In genomic region chr13:102968572-102969228, GRCh38 we compare ENCODE assay signal across 17 cellular contexts.
DNase-seq lines count a peak whose midpoint lies in the region; ATAC-seq and TF ChIP-seq lines count a peak whose summit lies in the region.
"Had no signal": no experiment of that assay in that cellular context is flagged by ENCODE, and none has a peak within 500 bp of the region (broad histone marks: within the 10 kb centered on the region; RNA-seq: fewer than 3 reads in every experiment).

No MANE protein-coding gene starts in this region.

- no peak overlapping the region for H3K27ac Mint-ChIP-seq in activated CD4-positive, alpha-beta T cell treated with anti-CD3 and anti-CD28 coated beads, Interleukin-2, amount 10 ng/mL, durations not matched to agents 24 days and 14 days
- H3K27ac Mint-ChIP-seq: activated T-helper 1 cell treated with anti-CD3 and anti-CD28 coated beads, Interleukin-12 subunit alpha, Interleukin-12 subunit beta, Interleukin-2, Interleukin-4 antibody, amounts not matched to agents 30 ng/mL and 10 ng/mL and 1 ng/mL, durations not matched to agents 14 hours and 24 hours and 36 hours; CD8-positive, alpha-beta memory T cell had no signal

- no peak for TF ChIP-seq POLR2A in adrenal gland (IDR thresholded peaks at IDR 0.05)

- H3K4me3 ChIP-seq in GM12865 (ENCODE audit: low read depth, low read length) (no peak overlapping the region), adrenal gland (no peak overlapping the region)
- H3K4me3 ChIP-seq: A549, uterus had no signal

- WGBS in adrenal gland, 4 donors: 86 to 92% (median 89%) methylated on average over 11 of the region's 11 CpGs

- DNase-seq in GM12865 (ENCODE audit: low read depth): peak; percentile 63
- peak; percentile 4 for DNase-seq in HuH-7.5 (ENCODE audit: low spot score)
- DNase-seq in cerebellum (ENCODE audit: low spot score): no peak
- DNase-seq in nucleus accumbens (lab: John Stamatoyannopoulos, UW): no peak
- no peak for DNase-seq in activated CD4-positive, alpha-beta T cell treated with anti-CD3 and anti-CD28 coated beads, Interleukin-2, amount 10 ng/mL, durations not matched to agents 24 days and 14 days
- no peak for DNase-seq in adrenal gland
- DNase-seq: activated CD4-positive, alpha-beta T cell treated with anti-CD3 and anti-CD28 coated beads, Interleukin-2, amount 50 U/mL, for 48 hours; CD8-positive, alpha-beta memory T cell; islet precursor cell; NCI-H2081; occipital lobe; stimulated activated naive CD4-positive, alpha-beta T cell treated with Interleukin-2 at 50 U/mL for 16 hours; uterus had no signal

- TF ChIP-seq CTCF in GM12865 (IDR thresholded peaks at IDR 0.05; ENCODE audit: insufficient read depth, low read depth, low read length, missing control alignments) (no peak), adrenal gland (IDR thresholded peaks at IDR 0.05) (no peak)

- H3K36me3 Mint-ChIP-seq in activated CD4-positive, alpha-beta T cell treated with anti-CD3 and anti-CD28 coated beads, Interleukin-2, amount 10 ng/mL, durations not matched to agents 24 days and 14 days (ENCODE audit: low read depth): no peaks in the 10 kb centered on the region
- H3K36me3 Mint-ChIP-seq: CD8-positive, alpha-beta memory T cell had no signal

- no peak overlapping the region for H3K4me3 Mint-ChIP-seq in activated CD4-positive, alpha-beta T cell treated with anti-CD3 and anti-CD28 coated beads, Interleukin-2, amount 10 ng/mL, durations not matched to agents 24 days and 14 days
- H3K4me3 Mint-ChIP-seq: activated T-helper 1 cell treated with anti-CD3 and anti-CD28 coated beads, Interleukin-12 subunit alpha, Interleukin-12 subunit beta, Interleukin-2, Interleukin-4 antibody, amounts not matched to agents 30 ng/mL and 10 ng/mL and 1 ng/mL, durations not matched to agents 14 hours and 24 hours and 36 hours; CD8-positive, alpha-beta memory T cell had no signal

- no peaks in the 10 kb centered on the region for H3K4me1 ChIP-seq in adrenal gland (replicated peaks in 1 of 2)
- H3K4me1 ChIP-seq: A549, uterus had no signal

- H3K36me3 ChIP-seq in adrenal gland (replicated peaks in 1 of 2): no peaks in the 10 kb centered on the region
- H3K36me3 ChIP-seq: uterus had no signal

- H3K27me3 ChIP-seq in adrenal gland: no peaks in the 10 kb centered on the region
- H3K27me3 ChIP-seq: uterus had no signal

- H3K27me3 Mint-ChIP-seq in activated CD4-positive, alpha-beta T cell treated with anti-CD3 and anti-CD28 coated beads, Interleukin-2, amount 10 ng/mL, durations not matched to agents 24 days and 14 days: no peaks in the 10 kb centered on the region

- no peak overlapping the region for H3K27ac ChIP-seq in adrenal gland
- H3K27ac ChIP-seq: A549, uterus had no signal

- intact Hi-C loops in activated CD4-positive, alpha-beta T cell treated with anti-CD3 and anti-CD28 coated beads, Interleukin-2, amount 10 ng/mL, durations not matched to agents 24 days and 14 days (cut with micrococcal nuclease): no loop called here
- intact Hi-C loops in adrenal gland (cut with DNase I): no loop called here

- no peaks in the 10 kb centered on the region for H3K9me3 ChIP-seq in adrenal gland (replicated peaks in 1 of 3)
- H3K9me3 ChIP-seq: A549, uterus had no signal

- H3K4me1 Mint-ChIP-seq in activated CD4-positive, alpha-beta T cell treated with anti-CD3 and anti-CD28 coated beads, Interleukin-2, amount 10 ng/mL, durations not matched to agents 24 days and 14 days: no peaks in the 10 kb centered on the region
- H3K4me1 Mint-ChIP-seq: CD8-positive, alpha-beta memory T cell had no signal

- no peaks in the 10 kb centered on the region for H3K9me3 Mint-ChIP-seq in activated CD4-positive, alpha-beta T cell treated with anti-CD3 and anti-CD28 coated beads, Interleukin-2, amount 10 ng/mL, durations not matched to agents 24 days and 14 days
- H3K9me3 Mint-ChIP-seq: activated T-helper 1 cell treated with anti-CD3 and anti-CD28 coated beads, Interleukin-12 subunit alpha, Interleukin-12 subunit beta, Interleukin-2, Interleukin-4 antibody, amounts not matched to agents 30 ng/mL and 10 ng/mL and 1 ng/mL, durations not matched to agents 14 hours and 24 hours and 36 hours; CD8-positive, alpha-beta memory T cell had no signal

- ATAC-seq in GM19395 (IDR thresholded peaks at IDR 0.05; ENCODE audit: unreplicated experiment): peak; percentile 57
- peak; percentile 32 for ATAC-seq in HG02798 (IDR thresholded peaks at IDR 0.05; ENCODE audit: poor library complexity, unreplicated experiment)
- ATAC-seq: A549 had no signal

Comparison
In these comparisons a context has a peak if more than half of its experiments do, and no peak if none do; other contexts are left out.
1. DNase-seq: peak in GM12865 (single experiment) and HuH-7.5 (single experiment); none in cerebellum (single experiment), nucleus accumbens (0 of 56), activated CD4-positive, alpha-beta T cell treated with anti-CD3 and anti-CD28 coated beads, Interleukin-2, amount 10 ng/mL, durations not matched to agents 24 days and 14 days (single experiment) and adrenal gland (0 of 7).